14 cellular contexts compared by ENCODE assay signal in genomic region chr9:88302579-88303324, GRCh38.
DNase-seq lines count a peak whose midpoint lies in the region; ATAC-seq lines count a peak whose summit lies in the region.
"Had no signal": no experiment of that assay in that cellular context is flagged by ENCODE, and none has a peak within 500 bp of the region (broad histone marks: within the 10 kb centered on the region; RNA-seq: fewer than 3 reads in every experiment).

No MANE protein-coding gene starts in this region.

- ATAC-seq in stimulated activated naive CD8-positive, alpha-beta T cell treated with anti-CD3 and anti-CD28 coated beads, Interleukin-15, Interleukin-2, amounts not matched to agents 100 U/mL and 50 U/mL, for 24 hours: no peak
- ATAC-seq in stimulated activated naive CD8-positive, alpha-beta T cell treated with anti-CD3 and anti-CD28 coated beads, Interleukin-15, amount 100 ng/mL, for 72 hours: no peak

- H3K4me1 Mint-ChIP-seq in T-helper 2 cell treated with Interferon-gamma antibody and Interleukin-4, amounts not matched to agents 5 μg/mL and 100 μg/mL, for 36 hours (ENCODE audit: low read depth): peaks cover 47% of the 10 kb centered on the region
- peaks cover 45% of the 10 kb centered on the region for H3K4me1 Mint-ChIP-seq in stimulated activated naive CD8-positive, alpha-beta T cell treated with anti-CD3 and anti-CD28 coated beads, Interleukin-15, Interleukin-2, amounts not matched to agents 100 ng/mL and 50 ng/mL, for 24 hours (ENCODE audit: low read depth)
- H3K4me1 Mint-ChIP-seq in stimulated activated naive CD8-positive, alpha-beta T cell treated with anti-CD3 and anti-CD28 coated beads, Interleukin-15, amount 100 ng/mL, for 72 hours: peaks cover 55% of the 10 kb centered on the region
- H3K4me1 Mint-ChIP-seq: CD14-positive monocyte had no signal

- peaks cover 16% of the 10 kb centered on the region for H3K36me3 Mint-ChIP-seq in T-helper 2 cell treated with Interferon-gamma antibody and Interleukin-4, amounts not matched to agents 5 μg/mL and 100 μg/mL, for 36 hours (ENCODE audit: low read depth)
- no peaks in the 10 kb centered on the region for H3K36me3 Mint-ChIP-seq in stimulated activated naive CD8-positive, alpha-beta T cell treated with anti-CD3 and anti-CD28 coated beads, Interleukin-15, Interleukin-2, amounts not matched to agents 100 ng/mL and 50 ng/mL, for 24 hours (ENCODE audit: low read depth)
- H3K36me3 Mint-ChIP-seq: CD14-positive monocyte had no signal

- H3K4me3 Mint-ChIP-seq in T-helper 2 cell treated with Interferon-gamma antibody and Interleukin-4, amounts not matched to agents 5 μg/mL and 100 μg/mL, for 36 hours: peak overlapping the region; percentile 84
- no peak overlapping the region for H3K4me3 Mint-ChIP-seq in stimulated activated naive CD8-positive, alpha-beta T cell treated with anti-CD3 and anti-CD28 coated beads, Interleukin-15, Interleukin-2, amounts not matched to agents 100 ng/mL and 50 ng/mL, for 24 hours
- peak overlapping the region; percentile 72 to 74 for H3K4me3 Mint-ChIP-seq in stimulated activated naive CD8-positive, alpha-beta T cell treated with anti-CD3 and anti-CD28 coated beads, Interleukin-15, amount 100 ng/mL, for 72 hours
- H3K4me3 Mint-ChIP-seq: CD14-positive monocyte had no signal

- peaks cover 18% of the 10 kb centered on the region for H3K27me3 Mint-ChIP-seq in T-helper 2 cell treated with Interferon-gamma antibody and Interleukin-4, amounts not matched to agents 5 μg/mL and 100 μg/mL, for 36 hours (ENCODE audit: low read depth)
- H3K27me3 Mint-ChIP-seq in stimulated activated naive CD8-positive, alpha-beta T cell treated with anti-CD3 and anti-CD28 coated beads, Interleukin-15, Interleukin-2, amounts not matched to agents 100 ng/mL and 50 ng/mL, for 24 hours: no peaks in the 10 kb centered on the region
- H3K27me3 Mint-ChIP-seq in stimulated activated naive CD8-positive, alpha-beta T cell treated with anti-CD3 and anti-CD28 coated beads, Interleukin-15, amount 100 ng/mL, for 72 hours: peaks cover 7% of the 10 kb centered on the region

- H3K27ac Mint-ChIP-seq in T-helper 2 cell treated with Interferon-gamma antibody and Interleukin-4, amounts not matched to agents 5 μg/mL and 100 μg/mL, for 36 hours: peak overlapping the region; percentile 95
- peak overlapping the region; percentile 90 for H3K27ac Mint-ChIP-seq in stimulated activated naive CD8-positive, alpha-beta T cell treated with anti-CD3 and anti-CD28 coated beads, Interleukin-15, Interleukin-2, amounts not matched to agents 100 ng/mL and 50 ng/mL, for 24 hours
- H3K27ac Mint-ChIP-seq in stimulated activated naive CD8-positive, alpha-beta T cell treated with anti-CD3 and anti-CD28 coated beads, Interleukin-15, amount 100 ng/mL, for 72 hours: peak overlapping the region in 1 of 2 donors; percentile 77
- H3K27ac Mint-ChIP-seq: CD14-positive monocyte had no signal

- H3K9me3 Mint-ChIP-seq in T-helper 2 cell treated with Interferon-gamma antibody and Interleukin-4, amounts not matched to agents 5 μg/mL and 100 μg/mL, for 36 hours: peaks cover 19% of the 10 kb centered on the region
- H3K9me3 Mint-ChIP-seq in stimulated activated naive CD8-positive, alpha-beta T cell treated with anti-CD3 and anti-CD28 coated beads, Interleukin-15, Interleukin-2, amounts not matched to agents 100 ng/mL and 50 ng/mL, for 24 hours: no peaks in the 10 kb centered on the region
- H3K9me3 Mint-ChIP-seq in stimulated activated naive CD8-positive, alpha-beta T cell treated with anti-CD3 and anti-CD28 coated beads, Interleukin-15, amount 100 ng/mL, for 72 hours: peaks cover 0 to 15% of the 10 kb centered on the region in 2 donors

- DNase-seq in T-helper 2 cell treated with Interferon-gamma antibody and Interleukin-4, amounts not matched to agents 5 μg/mL and 100 μg/mL, for 36 hours (ENCODE audit: low spot score): no peak
- DNase-seq in T-helper 2 cell (no peak), epidermal melanocyte (ENCODE audit: insufficient read length, low spot score) (peak; percentile 27), NCI-H1092 (lab: John Stamatoyannopoulos, UW) (no peak)
- DNase-seq in stimulated activated naive CD8-positive, alpha-beta T cell treated with anti-CD3 and anti-CD28 coated beads, Interleukin-15, Interleukin-2, amounts not matched to agents 100 U/mL and 50 U/mL, for 24 hours: no peak
- DNase-seq in stimulated activated naive CD8-positive, alpha-beta T cell treated with anti-CD3 and anti-CD28 coated beads, Interleukin-15, amount 100 ng/mL, for 72 hours: no peak
- DNase-seq in activated naive CD4-positive, alpha-beta T cell treated with anti-CD3 and anti-CD28 coated beads, Interleukin-2, amount 50 U/mL, for 16 hours: no peak
- DNase-seq: Caco-2, KG1, NCI-H1105, NCI-H1694 treated with DMSO at 0.1 percent for 48 hours, NCI-H345 had no signal
